In the genomic region with DNA sequence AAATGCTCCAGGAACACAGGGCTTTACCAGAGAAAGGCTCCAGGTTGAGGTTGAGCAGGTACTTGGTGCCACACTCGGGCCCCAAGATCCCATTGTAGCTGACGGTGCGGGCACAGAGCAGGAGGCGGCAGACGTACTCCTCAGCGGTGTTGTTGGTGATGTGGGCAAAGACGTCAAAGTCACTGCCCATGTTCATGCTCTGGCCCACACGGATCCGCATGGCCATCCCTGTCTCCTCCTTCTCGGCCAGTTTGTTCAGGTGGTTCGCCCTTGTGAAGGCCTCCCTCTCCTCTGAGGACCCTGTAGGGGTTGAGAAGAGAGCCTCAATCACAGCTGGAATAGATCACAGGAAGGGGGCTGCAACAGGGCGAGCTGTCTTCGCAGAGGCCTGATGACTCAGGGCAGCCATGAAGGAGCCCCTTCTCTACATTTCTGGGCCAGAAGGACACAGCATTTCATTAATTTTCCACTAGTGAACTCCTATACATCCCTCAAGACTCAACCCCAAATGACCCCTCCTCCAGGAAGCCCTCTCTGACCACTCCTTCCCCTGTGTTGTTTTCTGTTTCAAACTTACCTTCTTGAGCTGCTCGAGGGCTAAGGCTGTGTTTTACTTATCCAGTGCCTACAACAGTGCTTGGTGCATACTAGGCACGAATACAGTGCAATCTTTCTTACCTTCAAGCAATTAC, we compare ENCODE assay signal across 19 cellular contexts. TPM values are rescaled to one million over a fixed set of nuclear protein-coding genes. Genes with fewer than 3 reads are reported as not detected.
DNase-seq lines count a peak whose midpoint lies in the region; ATAC-seq, FAIRE-seq and TF ChIP-seq lines count a peak whose summit lies in the region.
"Had no signal": no experiment of that assay in that cellular context is flagged by ENCODE, and none has a peak within 500 bp of the region (broad histone marks: within the 10 kb centered on the region; RNA-seq: fewer than 3 reads in every experiment).

No MANE protein-coding gene starts in this region.

- peaks cover 1% of the 10 kb centered on the region; the same call in 1 of the 2 replicates for H3K23me2 ChIP-seq in H1 (ENCODE audit: low read depth, low read length)

- no peak for FAIRE-seq in H1 (lab: Jason Lieb, UNC)
- FAIRE-seq: H54 had no signal

- no peak for TF ChIP-seq POLR2A in H1 (IDR thresholded peaks at IDR 0.05; ENCODE audit: control extremely low read depth in 1 of 2, low read depth in 2 of 2, low read length in 2 of 2)

- H3K56ac ChIP-seq in H1 (replicated peaks; ENCODE audit: insufficient read length, low read depth, low read length): no peak overlapping the region

- H4K91ac ChIP-seq in H1 (replicated peaks; ENCODE audit: insufficient read length, low read length): no peak overlapping the region

- TF ChIP-seq EP300 in H1 (IDR thresholded peaks at IDR 0.05; ENCODE audit: borderline replicate concordance in 1 of 2, low read depth in 2 of 2, low read length in 2 of 2): no peak

- H4K5ac ChIP-seq in H1 (ENCODE audit: insufficient read length, low read depth, low read length): no peak overlapping the region

- H3K9ac ChIP-seq in H1 (replicated peaks in 1 of 4; ENCODE audit: extremely low read depth in 1 of 4, low read depth in 3 of 4, low read length in 3 of 4): no peak overlapping the region

- intact Hi-C loops in left ventricle myocardium inferior (cut with micrococcal nuclease) (no loop called here), left ventricle myocardium superior (cut with micrococcal nuclease) (no loop called here), lower lobe of right lung (cut with DNase I) (no loop called here), tibial artery (cut with DNase I; ENCODE audit: low total_unique reads) (no loop called here)

- no peak overlapping the region for H3K14ac ChIP-seq in H1 (ENCODE audit: insufficient read length)

- H3K4me1 ChIP-seq in left ventricle myocardium inferior (peaks cover 82% of the 10 kb centered on the region), H1 (replicated peaks in 1 of 4; ENCODE audit: control insufficient read depth in 3 of 4, insufficient read depth in 4 of 4, low read length in 3 of 4) (peaks cover 0 to 8% (median under 1%) of the 10 kb centered on the region in 4 experiments; a peak in 4 of 7 replicates), lower lobe of right lung (peaks cover 56% of the 10 kb centered on the region), tibial artery (peaks cover 0 to 35% (median 22%) of the 10 kb centered on the region in 4 donors)

- H3K23ac ChIP-seq in H1 (ENCODE audit: insufficient read length): no peak overlapping the region

- H2BK12ac ChIP-seq in H1 (ENCODE audit: low read depth, low read length): peak overlapping the region; percentile 27; the same call in 1 of the 2 replicates

- DNase-seq in left ventricle myocardium inferior (no peak), left ventricle myocardium superior (no peak), H1 (ENCODE audit: low read depth in 1 of 2, low spot score in 2 of 2) (no peak), lower lobe of right lung (peak; percentile 29), tibial artery (peak; percentile 8 to 61), activated T-cell treated with anti-CD3 and anti-CD28 coated beads for 4 hours (no peak)
- DNase-seq in effector memory CD8-positive, alpha-beta T cell: no peak
- DNase-seq in activated naive CD4-positive, alpha-beta T cell treated with anti-CD3 and anti-CD28 coated beads, Interleukin-2, amount 50 U/mL, for 72 hours (ENCODE audit: low spot score in 2 of 2): no peak
- DNase-seq: ACHN, AML-193, COR-L47, DMS153, EL, NCI-H1048, NCI-H146, NCI-H2081, NCI-H774, PC-3 had no signal

- H3K79me2 ChIP-seq in H1 (ENCODE audit: control insufficient read depth in 1 of 2, insufficient read depth in 2 of 2, low read length in 2 of 2): no peaks in the 10 kb centered on the region

- peaks cover 88% of the 10 kb centered on the region for H3K36me3 ChIP-seq in left ventricle myocardium inferior
- H3K36me3 ChIP-seq in H1 (ENCODE audit: control insufficient read depth in 2 of 4, insufficient read depth in 4 of 4, low read length in 3 of 4): no peaks in the 10 kb centered on the region
- peaks cover 86% of the 10 kb centered on the region for H3K36me3 ChIP-seq in lower lobe of right lung
- H3K36me3 ChIP-seq in tibial artery: peaks cover 77 to 96% (median 79%) of the 10 kb centered on the region in 3 donors

- H3K79me1 ChIP-seq in H1 (ENCODE audit: low read depth, low read length): no peaks in the 10 kb centered on the region

- H3K27me3 ChIP-seq in left ventricle myocardium inferior (ENCODE audit: low read depth) (no peaks in the 10 kb centered on the region), H1 (replicated peaks in 1 of 4; ENCODE audit: control insufficient read depth in 3 of 4, extremely low read depth in 1 of 4, insufficient read depth in 3 of 4, low read length in 3 of 4) (no peaks in the 10 kb centered on the region), lower lobe of right lung (ENCODE audit: low read depth) (no peaks in the 10 kb centered on the region), tibial artery (no peaks in the 10 kb centered on the region)

- POLR2A ChIA-PET in H1 (lab: Charles Lee; ENCODE audit: partially characterized antibody): no interaction called here

- no peak overlapping the region for H2AK5ac ChIP-seq in H1 (ENCODE audit: low read depth, low read length)

- no peak overlapping the region for H4K8ac ChIP-seq in H1 (ENCODE audit: extremely low read depth, insufficient read depth, low read length)

- H3K4me3 ChIP-seq in left ventricle myocardium inferior (no peak overlapping the region), H1 (ENCODE audit: extremely low read depth in 1 of 4, insufficient read depth in 2 of 4, low read depth in 3 of 4, low read length in 4 of 4) (no peak overlapping the region), lower lobe of right lung (no peak overlapping the region), tibial artery (no peak overlapping the region)

- 86% methylated on average over 15 of the region's 15 CpGs; no CpG with 5 or more reads in 1 of the 2 experiments for WGBS in H1 (ENCODE audit: extremely low coverage in 1 of 2, insufficient coverage in 1 of 2, insufficient read length in 1 of 2, insufficient replicate concordance in 2 of 2, low coverage in 1 of 2, low lambda C conversion rate in 2 of 2, missing lambda C conversion rate in 1 of 2), 2 experiments

- no peaks in the 10 kb centered on the region for H3K9me3 Mint-ChIP-seq in effector memory CD8-positive, alpha-beta T cell
- no peaks in the 10 kb centered on the region for H3K9me3 Mint-ChIP-seq in activated naive CD4-positive, alpha-beta T cell treated with anti-CD3 and anti-CD28 coated beads, Interleukin-2, amount 50 U/mL, for 72 hours

- peaks cover 0 to 3% of the 10 kb centered on the region in 2 donors for H3K4me1 Mint-ChIP-seq in effector memory CD8-positive, alpha-beta T cell (ENCODE audit: low read depth in 2 of 2)

- H3K18ac ChIP-seq in H1 (ENCODE audit: extremely low read depth, low read length): no peak overlapping the region

- H3K27ac ChIP-seq in left ventricle myocardium inferior (replicated peaks) (peak overlapping the region; percentile 85), H1 (ENCODE audit: low read depth, low read length) (no peak overlapping the region), lower lobe of right lung (no peak overlapping the region), tibial artery (peak overlapping the region; percentile 8 to 22)

- no peak overlapping the region for H2BK20ac ChIP-seq in H1 (ENCODE audit: low read length)

- no peaks in the 10 kb centered on the region for H4K20me1 ChIP-seq in H1 (replicated peaks in 1 of 2; ENCODE audit: control insufficient read depth in 1 of 2, insufficient read depth in 2 of 2, low read length in 2 of 2)

- no peaks in the 10 kb centered on the region for H3K9me3 ChIP-seq in left ventricle myocardium inferior (replicated peaks)
- no peaks in the 10 kb centered on the region for H3K9me3 ChIP-seq in H1 (ENCODE audit: insufficient read depth in 2 of 2, low read depth in 1 of 2, low read length in 1 of 2)
- no peaks in the 10 kb centered on the region for H3K9me3 ChIP-seq in lower lobe of right lung
- H3K9me3 ChIP-seq in tibial artery: no peaks in the 10 kb centered on the region

- H2BK15ac ChIP-seq in H1 (ENCODE audit: low read length): no peak overlapping the region

- ATAC-seq in left ventricle myocardium superior (no peak), lower lobe of right lung (no peak)
- ATAC-seq in effector memory CD8-positive, alpha-beta T cell (replicated peaks): no peak
- no peak for ATAC-seq in activated naive CD4-positive, alpha-beta T cell treated with anti-CD3 and anti-CD28 coated beads, Interleukin-2, amount 50 U/mL, for 72 hours
- ATAC-seq: PC-3 had no signal

- H3K4ac ChIP-seq in H1 (replicated peaks; ENCODE audit: insufficient read length, low read depth, low read length): no peak overlapping the region

- no peaks in the 10 kb centered on the region for H3K36me3 Mint-ChIP-seq in effector memory CD8-positive, alpha-beta T cell (ENCODE audit: insufficient read depth)
- H3K36me3 Mint-ChIP-seq in activated naive CD4-positive, alpha-beta T cell treated with anti-CD3 and anti-CD28 coated beads, Interleukin-2, amount 50 U/mL, for 72 hours: no peaks in the 10 kb centered on the region

- TF ChIP-seq CTCF in left ventricle myocardium inferior (IDR thresholded peaks at IDR 0.05; ENCODE audit: borderline replicate concordance): no peak
- no peak for TF ChIP-seq CTCF in H1 (IDR thresholded peaks at IDR 0.05; ENCODE audit: control extremely low read depth in 1 of 3, insufficient read depth in 1 of 3, low read depth in 1 of 3, low read length in 3 of 3)
- TF ChIP-seq CTCF in lower lobe of right lung (IDR thresholded peaks at IDR 0.05): no peak
- TF ChIP-seq CTCF in tibial artery (IDR thresholded peaks at IDR 0.05): no peak

- H3K27me3 Mint-ChIP-seq in effector memory CD8-positive, alpha-beta T cell: peaks cover 5 to 21% of the 10 kb centered on the region in 2 donors

- no peak overlapping the region for H3K27ac Mint-ChIP-seq in effector memory CD8-positive, alpha-beta T cell
- H3K27ac Mint-ChIP-seq in activated naive CD4-positive, alpha-beta T cell treated with anti-CD3 and anti-CD28 coated beads, Interleukin-2, amount 50 U/mL, for 72 hours: no peak overlapping the region

- no peak overlapping the region for H3K4me3 Mint-ChIP-seq in effector memory CD8-positive, alpha-beta T cell

- CTCF ChIA-PET in H1 (lab: Charles Lee; ENCODE audit: partially characterized antibody): interaction anchor here (0.6 to 3.7 kb wide), 6 partner anchors 18 to 219 kb away, joined by 3 to 14 read pairs (median 3); no protein-coding TSS in a partner anchor

- H2BK5ac ChIP-seq in H1 (ENCODE audit: low read depth, low read length): no peak overlapping the region

- peak overlapping the region; percentile 21; the same call in 1 of the 2 replicates for H2AFZ ChIP-seq in H1 (ENCODE audit: low read length)

- H2BK120ac ChIP-seq in H1 (replicated peaks; ENCODE audit: low read depth, low read length): no peak overlapping the region

- no peak for TF ChIP-seq RAD21 in H1 (IDR thresholded peaks at IDR 0.05 in 1 of 2, conservative IDR thresholded peaks at IDR 0.05 in 1 of 2; ENCODE audit: low read depth in 2 of 2, low read length in 2 of 2)

- no peak overlapping the region for H3K4me2 ChIP-seq in H1 (ENCODE audit: insufficient read depth in 1 of 2, low read depth in 2 of 2, low read length in 2 of 2)

RNA-seq across cellular contexts. Expression of a gene that starts 26.8 kb away (rescaled TPM):
- total RNA-seq in left ventricle myocardium inferior (846 TPM), left ventricle myocardium superior (473 TPM), lower lobe of right lung (362 TPM)
- 1.0 and 1.3 TPM in 2 replicates for total RNA-seq in H1 (2021; fragmentation: NEBNext Ultra II Directional; extraction: Animal tissue kit (Norgen Biotek cat#: 25700))
- polyA plus RNA-seq in H1 (2011; rRNA removed): 0.86 and 1.5 TPM in 2 replicates
- polyA plus RNA-seq in H1 (2011; cell fraction: cytosol; rRNA removed): 0.92 TPM
- 1.9 TPM for polyA plus RNA-seq in H1 (2011; cell fraction: nucleus; rRNA removed)
- polyA plus RNA-seq in H1 (2012, experiment 1 of 2): 0.77 to 1.3 TPM (median 1.1 TPM) in 4 replicates
- 1.0 TPM for polyA plus RNA-seq in H1 (2012, experiment 2 of 2)
- 0.73 TPM for polyA plus RNA-seq in H1 (2013, experiment 1 of 2)
- polyA plus RNA-seq in H1 (2013, experiment 2 of 2): 0.79 TPM
- polyA minus RNA-seq in H1 (2011; rRNA and poly(A)+ RNA removed): 0.50 and 1.8 TPM in 2 replicates
- 1.2 TPM for polyA minus RNA-seq in H1 (2011; cell fraction: cytosol; rRNA and poly(A)+ RNA removed)
- polyA minus RNA-seq in H1 (2011; cell fraction: nucleus; rRNA and poly(A)+ RNA removed): 0.90 TPM
- under 1 TPM in 1 of 2 donors, not detected in 1; 0.10 TPM for total RNA-seq in activated naive CD4-positive, alpha-beta T cell treated with anti-CD3 and anti-CD28 coated beads, Interleukin-2, amount 50 U/mL, for 72 hours

Comparison
In these comparisons a context has a peak if more than half of its experiments do, and no peak if none do; other contexts are left out.
1. DNase-seq: peak in lower lobe of right lung (single experiment) and tibial artery (2 of 2); none in left ventricle myocardium inferior (single experiment), left ventricle myocardium superior (single experiment), H1 (0 of 2), effector memory CD8-positive, alpha-beta T cell (0 of 3), activated T-cell treated with anti-CD3 and anti-CD28 coated beads for 4 hours (single experiment) and activated naive CD4-positive, alpha-beta T cell treated with anti-CD3 and anti-CD28 coated beads, Interleukin-2, amount 50 U/mL, for 72 hours (0 of 2).
2. H3K27ac ChIP-seq: peak in left ventricle myocardium inferior (single experiment) and tibial artery (2 of 2); none in H1 (single experiment) and lower lobe of right lung (single experiment).
3. RNA of a gene that starts 26.8 kb away (total RNA-seq): 846 TPM in left ventricle myocardium inferior (single experiment), 473 TPM in left ventricle myocardium superior (single experiment) and 362 TPM in lower lobe of right lung (single experiment); 1.0 to 1.3 TPM in H1 and 0.10 TPM in activated naive CD4-positive, alpha-beta T cell treated with anti-CD3 and anti-CD28 coated beads, Interleukin-2, amount 50 U/mL, for 72 hours; every median in the first group is over 100 times any median in the second.